ENCODE assay signal across 31 cellular contexts in genomic region chr12:130242506-130242905, GRCh38.
DNase-seq lines count a peak whose midpoint lies in the region; ATAC-seq and TF ChIP-seq lines count a peak whose summit lies in the region.
"Had no signal": no experiment of that assay in that cellular context is flagged by ENCODE, and none has a peak within 500 bp of the region (broad histone marks: within the 10 kb centered on the region; RNA-seq: fewer than 3 reads in every experiment).

No MANE protein-coding gene starts in this region.

- peak; percentile 17 for DNase-seq in cardiac septum (ENCODE audit: low spot score)
- DNase-seq in heart left ventricle: no peak
- DNase-seq in ecto neural progenitor cell (ENCODE audit: low spot score): peak; percentile 43
- DNase-seq in posterior vena cava (ENCODE audit: low spot score): peak; percentile 38
- DNase-seq in OCI-M2 (lab: John Stamatoyannopoulos, UW; ENCODE audit: unreplicated experiment): no peak
- DNase-seq: 8988T; ACHN; AML-193; BE2C; C1 segment of cervical spinal cord; Caco-2; Calu3; CD4-positive, alpha-beta memory T cell; CD4-positive, alpha-beta T cell; CD4-positive, CD25-positive, alpha-beta regulatory T cell; CD8-positive, alpha-beta memory T cell; CD8-positive, alpha-beta T cell; COR-L47; DMS 273 treated with DMSO at 0.1 percent for 48 hours; DMS153; DMS53; DMS79; DMS79 treated with DMSO at 0.1 percent for 48 hours; DND-41; EL had no signal

- intact Hi-C loops in cardiac septum (cut with DNase I) (no loop called here), heart left ventricle (cut with DNase I) (no loop called here), posterior vena cava (cut with DNase I) (no loop called here)

- no peak overlapping the region for H3K4me3 ChIP-seq in heart left ventricle
- H3K4me3 ChIP-seq: A549; BLaER1; BLaER1 treated with 17β-estradiol and CSF1 and Interleukin-3, amounts not matched to agents 10 nM and 100 nM had no signal

- no peaks in the 10 kb centered on the region for H3K9me3 ChIP-seq in heart left ventricle
- H3K9me3 ChIP-seq: A549; BE2C; BLaER1; BLaER1 treated with 17β-estradiol and CSF1 and Interleukin-3, amounts not matched to agents 10 nM and 100 nM; Caco-2 had no signal

- TF ChIP-seq POLR2A in heart left ventricle (IDR thresholded peaks at IDR 0.05): no peak

- peaks cover 0 to 4% (median 0%) of the 10 kb centered on the region in 9 donors for H3K27me3 ChIP-seq in heart left ventricle
- H3K27me3 ChIP-seq: BLaER1; BLaER1 treated with 17β-estradiol and CSF1 and Interleukin-3, amounts not matched to agents 10 nM and 100 nM had no signal

- H3K36me3 ChIP-seq in heart left ventricle: no peaks in the 10 kb centered on the region
- H3K36me3 ChIP-seq: BE2C; BLaER1; BLaER1 treated with 17β-estradiol and CSF1 and Interleukin-3, amounts not matched to agents 10 nM and 100 nM had no signal

- 74 to 82% (median 77%) methylated on average over 7 of the region's 7 CpGs for WGBS in heart left ventricle, 4 donors

- H3K27ac ChIP-seq in heart left ventricle: no peak overlapping the region
- H3K27ac ChIP-seq: 22Rv1; A549; BLaER1; BLaER1 treated with 17β-estradiol and CSF1 and Interleukin-3, amounts not matched to agents 10 nM and 100 nM; C4-2B had no signal

- no peak for TF ChIP-seq CTCF in heart left ventricle (IDR thresholded peaks at IDR 0.05)

- ATAC-seq in heart left ventricle: no peak
- ATAC-seq in GM18907 (IDR thresholded peaks at IDR 0.05; ENCODE audit: unreplicated experiment): no peak
- ATAC-seq: A549; CD8-positive, alpha-beta T cell had no signal

- no peaks in the 10 kb centered on the region for H3K4me1 ChIP-seq in heart left ventricle
- H3K4me1 ChIP-seq: A549; BE2C; BLaER1; BLaER1 treated with 17β-estradiol and CSF1 and Interleukin-3, amounts not matched to agents 10 nM and 100 nM; Caco-2 had no signal

Comparison
In these comparisons a context has a peak if more than half of its experiments do, and no peak if none do; other contexts are left out.
1. DNase-seq: peak in cardiac septum (single experiment), ecto neural progenitor cell (single experiment) and posterior vena cava (single experiment); none in heart left ventricle (0 of 5) and OCI-M2 (single experiment).